In the genomic region with DNA sequence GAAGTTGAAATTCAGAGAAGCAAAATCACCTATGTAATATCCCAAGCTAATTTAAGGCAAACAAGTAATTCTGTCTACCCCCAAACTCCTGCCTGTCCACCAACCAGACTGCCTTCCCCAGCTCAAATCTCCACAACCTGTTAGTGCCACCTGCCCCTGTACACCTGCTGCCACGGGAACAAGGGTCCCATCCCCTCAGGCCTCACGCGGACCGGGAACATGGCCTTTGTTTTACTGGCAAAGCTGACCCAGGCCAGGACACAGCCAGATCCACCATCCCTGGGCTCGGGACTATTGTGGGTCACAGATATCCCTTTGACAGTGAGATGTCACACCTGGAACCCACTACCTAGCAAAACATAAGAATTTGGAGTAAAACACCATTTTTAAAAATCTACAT, we compare ENCODE assay signal across 21 cellular contexts.
"Had no signal": no experiment of that assay in that cellular context is flagged by ENCODE, and none has a peak within 500 bp of the region (broad histone marks: within the 10 kb centered on the region; RNA-seq: fewer than 3 reads in every experiment).

No MANE protein-coding gene starts in this region.

- H3K4me3 Mint-ChIP-seq: activated CD4-positive, alpha-beta memory T cell treated with anti-CD3 and anti-CD28 coated beads, Interleukin-2, amount 10 ng/mL, durations not matched to agents 7 days and 5 days; activated CD4-positive, alpha-beta T cell treated with anti-CD3 and anti-CD28 coated beads, Interleukin-2, amount 10 ng/mL, durations not matched to agents 24 days and 14 days; activated T-helper 1 cell treated with anti-CD3 and anti-CD28 coated beads, Interleukin-12 subunit alpha, Interleukin-12 subunit beta, Interleukin-2, Interleukin-4 antibody, amounts not matched to agents 30 ng/mL and 10 ng/mL and 1 ng/mL, durations not matched to agents 14 hours and 24 hours and 36 hours; brain; effector memory CD8-positive, alpha-beta T cell; naive thymus-derived CD4-positive, alpha-beta T cell; neural crest cell; stimulated activated naive CD8-positive, alpha-beta T cell treated with anti-CD3 and anti-CD28 coated beads, Interleukin-15, amount 100 ng/mL, for 72 hours had no signal

- FAIRE-seq: endothelial cell of umbilical vein had no signal

- H3K27me3 Mint-ChIP-seq: activated CD4-positive, alpha-beta memory T cell treated with anti-CD3 and anti-CD28 coated beads, Interleukin-2, amount 10 ng/mL, durations not matched to agents 7 days and 5 days; activated CD4-positive, alpha-beta T cell treated with anti-CD3 and anti-CD28 coated beads, Interleukin-2, amount 10 ng/mL, durations not matched to agents 24 days and 14 days; effector memory CD8-positive, alpha-beta T cell; naive thymus-derived CD4-positive, alpha-beta T cell; progenitor cell of endocrine pancreas; stimulated activated naive CD8-positive, alpha-beta T cell treated with anti-CD3 and anti-CD28 coated beads, Interleukin-15, amount 100 ng/mL, for 72 hours had no signal

- H3K9me3 Mint-ChIP-seq: effector memory CD8-positive, alpha-beta T cell had no signal

- H3K4me3 ChIP-seq: lower lobe of right lung, tibial artery had no signal

- H3K27me3 ChIP-seq: tibial artery had no signal

- H3K9me3 ChIP-seq: lower lobe of right lung, tibial artery had no signal

- DNase-seq: activated CD4-positive, alpha-beta memory T cell treated with anti-CD3 and anti-CD28 coated beads, Interleukin-2, amount 10 ng/mL, durations not matched to agents 7 days and 5 days; activated CD4-positive, alpha-beta T cell treated with anti-CD3 and anti-CD28 coated beads, Interleukin-2, amount 10 ng/mL, durations not matched to agents 24 days and 14 days; caudate nucleus; dermis blood vessel endothelial cell; effector memory CD8-positive, alpha-beta T cell; foreskin melanocyte; lower lobe of right lung; naive thymus-derived CD4-positive, alpha-beta T cell; stimulated activated CD4-positive, alpha-beta T cell treated with anti-CD3 and anti-CD28 coated beads, Interleukin-4, amount 100 ng/mL, for 4 hours; stimulated activated naive CD8-positive, alpha-beta T cell treated with anti-CD3 and anti-CD28 coated beads, Interleukin-15, amount 100 ng/mL, for 72 hours; T-helper 2 cell; tibial artery had no signal

- H3K27ac Mint-ChIP-seq: activated CD4-positive, alpha-beta memory T cell treated with anti-CD3 and anti-CD28 coated beads, Interleukin-2, amount 10 ng/mL, durations not matched to agents 7 days and 5 days; activated CD4-positive, alpha-beta T cell treated with anti-CD3 and anti-CD28 coated beads, Interleukin-2, amount 10 ng/mL, durations not matched to agents 24 days and 14 days; activated naive CD4-positive, alpha-beta T cell treated with anti-CD3 and anti-CD28 coated beads, Interleukin-2, amount 50 U/mL, for 72 hours; activated T-helper 1 cell treated with anti-CD3 and anti-CD28 coated beads, Interleukin-12 subunit alpha, Interleukin-12 subunit beta, Interleukin-2, Interleukin-4 antibody, amounts not matched to agents 30 ng/mL and 10 ng/mL and 1 ng/mL, durations not matched to agents 14 hours and 24 hours and 36 hours; naive thymus-derived CD4-positive, alpha-beta T cell; progenitor cell of endocrine pancreas; stimulated activated naive CD8-positive, alpha-beta T cell treated with anti-CD3 and anti-CD28 coated beads, Interleukin-15, amount 100 ng/mL, for 72 hours had no signal

- ATAC-seq: activated CD4-positive, CD25-positive, alpha-beta regulatory T cell treated with anti-CD3 and anti-CD28 coated beads, Interleukin-2, amount 50 U/mL, for 24 hours; activated naive CD4-positive, alpha-beta T cell treated with anti-CD3 and anti-CD28 coated beads, Interleukin-2, amount 50 U/mL, for 72 hours; effector memory CD8-positive, alpha-beta T cell; esophagus mucosa; left lobe of liver; stimulated activated naive CD8-positive, alpha-beta T cell treated with anti-CD3 and anti-CD28 coated beads, Interleukin-15, amount 100 ng/mL, for 72 hours had no signal

- H3K4me1 Mint-ChIP-seq: neural crest cell had no signal

- H3K27ac ChIP-seq: tibial artery had no signal

- H3K36me3 ChIP-seq: lower lobe of right lung, tibial artery had no signal

- H3K36me3 Mint-ChIP-seq: brain had no signal
